9 cellular contexts compared by ENCODE assay signal in the genomic region with DNA sequence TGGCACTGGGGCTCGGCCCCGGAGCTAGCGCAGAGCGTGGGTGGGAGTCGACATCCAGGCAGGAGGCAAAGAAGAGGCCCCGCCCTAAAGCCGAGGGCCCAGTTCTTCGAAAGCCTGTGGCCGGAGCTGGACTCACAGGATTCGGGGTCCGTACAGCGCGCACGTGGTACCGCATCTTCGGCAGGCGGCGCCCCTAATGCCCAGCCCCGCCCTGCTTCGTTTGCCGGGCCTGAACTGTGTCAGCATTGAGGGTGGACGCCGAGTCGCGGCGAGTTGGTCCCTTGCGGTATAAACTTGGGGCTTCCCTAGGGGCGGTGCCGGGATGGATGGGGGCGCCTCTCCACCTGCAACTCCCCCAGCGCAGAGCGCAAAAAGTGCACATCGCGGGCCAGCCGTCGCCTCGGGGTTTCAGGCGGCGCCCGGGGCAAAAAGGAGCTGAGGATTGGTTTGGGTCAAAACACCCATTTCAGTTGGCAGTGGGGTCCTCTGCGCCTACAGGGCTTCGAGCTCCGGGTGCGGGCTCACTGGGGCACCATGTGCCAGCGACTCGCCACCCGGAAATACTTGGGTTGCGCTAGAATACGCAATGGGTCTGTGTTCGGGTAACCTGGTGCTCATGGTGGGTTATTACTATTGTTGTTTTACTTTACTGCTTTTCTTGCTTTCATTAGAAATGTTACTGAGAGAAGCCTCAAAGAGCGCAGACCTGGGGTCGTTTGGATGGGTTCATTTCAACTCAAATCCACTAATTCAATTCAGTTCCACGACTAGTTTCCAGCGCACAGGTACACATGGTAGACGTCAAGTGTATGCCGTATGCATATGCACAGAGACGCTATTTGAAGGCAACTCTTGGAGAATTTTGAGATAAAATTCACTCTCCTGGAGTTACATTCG. TPM values are rescaled to one million over a fixed set of nuclear protein-coding genes. Genes with fewer than 3 reads are reported as not detected.
DNase-seq lines count a peak whose midpoint lies in the region; ATAC-seq, FAIRE-seq and TF ChIP-seq lines count a peak whose summit lies in the region.
"Had no signal": no experiment of that assay in that cellular context is flagged by ENCODE, and none has a peak within 500 bp of the region (broad histone marks: within the 10 kb centered on the region; RNA-seq: fewer than 3 reads in every experiment).

No MANE protein-coding gene starts in this region.

- H3K4me3 ChIP-seq in keratinocyte (ENCODE audit: control insufficient read depth in 2 of 3, extremely low read depth in 1 of 3, insufficient read depth in 2 of 3, low read depth in 1 of 3, low read length in 3 of 3) (peak overlapping the region; percentile 30 to 81 (median 74)), subcutaneous abdominal adipose tissue (ENCODE audit: low read depth in 1 of 5, low read length in 5 of 5) (peak overlapping the region in 4 of 5 donors; percentile 65 to 81 (median 70))

- H3K79me2 ChIP-seq in keratinocyte (ENCODE audit: control insufficient read depth, insufficient read depth, low read length) = no peaks in the 10 kb centered on the region

- no peak for FAIRE-seq in keratinocyte (lab: Jason Lieb, UNC)
- FAIRE-seq: RCC 7860 had no signal

- no peaks in the 10 kb centered on the region for H3K36me3 ChIP-seq in keratinocyte (ENCODE audit: control insufficient read depth in 2 of 2, extremely low read depth in 1 of 2, insufficient read depth in 2 of 2, low read length in 2 of 2)
- H3K36me3 ChIP-seq in subcutaneous abdominal adipose tissue (ENCODE audit: control insufficient read depth in 5 of 5, insufficient read depth in 5 of 5, low read length in 5 of 5) = no peaks in the 10 kb centered on the region

- H3K9me1 ChIP-seq in keratinocyte (ENCODE audit: control insufficient read depth, extremely low read depth, insufficient read depth, low read length) = no peaks in the 10 kb centered on the region

- peaks cover 96% of the 10 kb centered on the region for H3K27me3 ChIP-seq in keratinocyte (ENCODE audit: control insufficient read depth, extremely low read depth, insufficient read depth, low read length)
- H3K27me3 ChIP-seq in subcutaneous abdominal adipose tissue (ENCODE audit: control insufficient read depth in 5 of 5, insufficient read depth in 4 of 5, low read length in 5 of 5) = peaks cover 60 to 86% (median 77%) of the 10 kb centered on the region in 5 donors

- H3K4me1 ChIP-seq in keratinocyte (ENCODE audit: control insufficient read depth, extremely low read depth, insufficient read depth, low read length) = peaks cover 20% of the 10 kb centered on the region
- peaks cover 0 to 47% (median 43%) of the 10 kb centered on the region in 5 donors for H3K4me1 ChIP-seq in subcutaneous abdominal adipose tissue (ENCODE audit: control insufficient read depth in 5 of 5, insufficient read depth in 5 of 5, low read length in 5 of 5)

- H3K4me1 Mint-ChIP-seq in activated CD4-positive, alpha-beta T cell treated with anti-CD3 and anti-CD28 coated beads for 36 hours = peaks cover 35% of the 10 kb centered on the region
- peaks cover 37% of the 10 kb centered on the region for H3K4me1 Mint-ChIP-seq in activated CD8-positive, alpha-beta memory T cell treated with anti-CD3 and anti-CD28 coated beads, Interleukin-2, amount 10 ng/mL, durations not matched to agents 7 days and 5 days

- H2AFZ ChIP-seq in keratinocyte (ENCODE audit: control insufficient read depth, low read length) = no peak overlapping the region

- peaks cover 13% of the 10 kb centered on the region for H4K20me1 ChIP-seq in keratinocyte (ENCODE audit: control insufficient read depth, extremely low read depth, insufficient read depth, low read length)

- DNase-seq in activated CD4-positive, alpha-beta T cell treated with anti-CD3 and anti-CD28 coated beads for 36 hours = peak; percentile 52
- DNase-seq in activated CD4-positive, alpha-beta T cell treated with anti-CD3 and anti-CD28 coated beads for 4 hours = no peak
- DNase-seq in activated CD8-positive, alpha-beta memory T cell treated with anti-CD3 and anti-CD28 coated beads, Interleukin-2, amount 10 ng/mL, durations not matched to agents 7 days and 5 days = no peak
- DNase-seq in keratinocyte (ENCODE audit: low read depth, low spot score) (no peak), AG08395 (ENCODE audit: low spot score) (no peak)

- POLR2A ChIA-PET in activated CD4-positive, alpha-beta T cell treated with anti-CD3 and anti-CD28 coated beads for 36 hours (lab: Charles Lee) = interaction anchor here (0.6 kb wide), 1 partner anchor 80 kb away, joined by 4 read pairs; no protein-coding TSS in a partner anchor

- H3K4me2 ChIP-seq in keratinocyte (ENCODE audit: control insufficient read depth, extremely low read depth, insufficient read depth, low read depth, low read length) = peak overlapping the region; percentile 94

- peaks cover 4% of the 10 kb centered on the region for H3K36me3 Mint-ChIP-seq in activated CD4-positive, alpha-beta T cell treated with anti-CD3 and anti-CD28 coated beads for 36 hours (ENCODE audit: low read depth)
- peaks cover 3% of the 10 kb centered on the region for H3K36me3 Mint-ChIP-seq in activated CD8-positive, alpha-beta memory T cell treated with anti-CD3 and anti-CD28 coated beads, Interleukin-2, amount 10 ng/mL, durations not matched to agents 7 days and 5 days

- dilution Hi-C loops in keratinocyte (cut with MboI; ENCODE audit: extremely low pct_ligation_motif_present, low sequenced_read_pairs) = no loop called here

- CTCF ChIA-PET in activated CD4-positive, alpha-beta T cell treated with anti-CD3 and anti-CD28 coated beads for 36 hours (lab: Charles Lee) = interaction anchor here (1.0 kb wide), 1 partner anchor 334 kb away, joined by 3 read pairs; no protein-coding TSS in a partner anchor
- CTCF ChIA-PET in activated CD8-positive, alpha-beta memory T cell treated with anti-CD3 and anti-CD28 coated beads, Interleukin-2, amount 10 ng/mL, durations not matched to agents 7 days and 5 days (lab: Charles Lee) = interaction anchor here (1.0 to 1.4 kb wide), 4 partner anchors 12 to 300 kb away, joined by 3 to 6 read pairs (median 3); no protein-coding TSS in a partner anchor

- peak overlapping the region; percentile 74 for H3K4me3 Mint-ChIP-seq in activated CD4-positive, alpha-beta T cell treated with anti-CD3 and anti-CD28 coated beads for 36 hours
- peak overlapping the region; percentile 73 for H3K4me3 Mint-ChIP-seq in activated CD8-positive, alpha-beta memory T cell treated with anti-CD3 and anti-CD28 coated beads, Interleukin-2, amount 10 ng/mL, durations not matched to agents 7 days and 5 days

- H3K9me3 ChIP-seq in keratinocyte (ENCODE audit: control insufficient read depth, low read depth, low read length) = no peaks in the 10 kb centered on the region
- no peaks in the 10 kb centered on the region for H3K9me3 ChIP-seq in subcutaneous abdominal adipose tissue (ENCODE audit: control insufficient read depth in 5 of 5, low read length in 5 of 5)

- peaks cover 61% of the 10 kb centered on the region for H3K27me3 Mint-ChIP-seq in activated CD4-positive, alpha-beta T cell treated with anti-CD3 and anti-CD28 coated beads for 36 hours
- peaks cover 94% of the 10 kb centered on the region for H3K27me3 Mint-ChIP-seq in activated CD8-positive, alpha-beta memory T cell treated with anti-CD3 and anti-CD28 coated beads, Interleukin-2, amount 10 ng/mL, durations not matched to agents 7 days and 5 days

- no peaks in the 10 kb centered on the region for H3K9me3 Mint-ChIP-seq in activated CD4-positive, alpha-beta T cell treated with anti-CD3 and anti-CD28 coated beads for 36 hours (ENCODE audit: low read depth)
- no peaks in the 10 kb centered on the region for H3K9me3 Mint-ChIP-seq in activated CD8-positive, alpha-beta memory T cell treated with anti-CD3 and anti-CD28 coated beads, Interleukin-2, amount 10 ng/mL, durations not matched to agents 7 days and 5 days (ENCODE audit: low read depth)

- no peak overlapping the region for H3K9ac ChIP-seq in keratinocyte (ENCODE audit: control insufficient read depth, extremely low read depth, insufficient read depth, low read length)
- peak overlapping the region in 2 of 5 donors; percentile 43 to 53 for H3K9ac ChIP-seq in subcutaneous abdominal adipose tissue (ENCODE audit: low read length in 5 of 5)

- H3K27ac ChIP-seq in keratinocyte (ENCODE audit: control insufficient read depth, insufficient read depth, low read length) (no peak overlapping the region), subcutaneous abdominal adipose tissue (ENCODE audit: low read depth, low read length) (no peak overlapping the region)

- no peak for TF ChIP-seq CTCF in keratinocyte (optimal IDR thresholded peaks at IDR 0.05 in 1 of 3, IDR thresholded peaks at IDR 0.05 in 1 of 3, conservative IDR thresholded peaks at IDR 0.05 in 1 of 3; ENCODE audit: extremely low read depth in 1 of 3, insufficient read depth in 2 of 3, low read length in 3 of 3)

- ATAC-seq in activated CD4-positive, alpha-beta T cell treated with anti-CD3 and anti-CD28 coated beads for 36 hours = peak; percentile 21
- peak; percentile 8 for ATAC-seq in activated CD8-positive, alpha-beta memory T cell treated with anti-CD3 and anti-CD28 coated beads, Interleukin-2, amount 10 ng/mL, durations not matched to agents 7 days and 5 days
- ATAC-seq in GM18867 (IDR thresholded peaks at IDR 0.05; ENCODE audit: unreplicated experiment) = no peak
- ATAC-seq in GM21717 (IDR thresholded peaks at IDR 0.05; ENCODE audit: unreplicated experiment) = no peak

- intact Hi-C loops in activated CD4-positive, alpha-beta T cell treated with anti-CD3 and anti-CD28 coated beads for 36 hours (cut with DNase I, micrococcal nuclease) = loop anchor here (1.0 to 10.0 kb wide), 6 partner anchors 11 to 1029 kb away; partner anchors contain the start of genes FBXO10 (in 2 of the 2) and SHB (in 1 of the 2)

- no peak overlapping the region for H3K27ac Mint-ChIP-seq in activated CD4-positive, alpha-beta T cell treated with anti-CD3 and anti-CD28 coated beads for 36 hours
- H3K27ac Mint-ChIP-seq in activated CD8-positive, alpha-beta memory T cell treated with anti-CD3 and anti-CD28 coated beads, Interleukin-2, amount 10 ng/mL, durations not matched to agents 7 days and 5 days = no peak overlapping the region

RNA-seq across cellular contexts. Expression of gene PAX5, which starts 3.9 kb away (rescaled TPM):
- under 1 TPM; 0.21 to 0.51 TPM for total RNA-seq in activated CD4-positive, alpha-beta T cell treated with anti-CD3 and anti-CD28 coated beads for 36 hours
- total RNA-seq in activated CD8-positive, alpha-beta memory T cell treated with anti-CD3 and anti-CD28 coated beads, Interleukin-2, amount 10 ng/mL, durations not matched to agents 7 days and 5 days = under 1 TPM; 0.14 to 0.20 TPM
- not detected in 3 replicates for polyA plus RNA-seq in keratinocyte
- not detected for polyA plus RNA-seq in keratinocyte (2011; ENCODE audit: low read depth)
- polyA plus RNA-seq in keratinocyte (2011; cell fraction: cytosol; rRNA removed) = not detected in 2 replicates
- not detected in 2 replicates for polyA plus RNA-seq in keratinocyte (2011; cell fraction: nucleus; rRNA removed)
- polyA plus RNA-seq in keratinocyte (2012; ENCODE audit: low replicate concordance) = not detected in 2 replicates
- not detected in 3 replicates for polyA minus RNA-seq in keratinocyte
- not detected for polyA minus RNA-seq in keratinocyte (2011; cell fraction: cytosol; rRNA and poly(A)+ RNA removed)
- polyA minus RNA-seq in keratinocyte (2011; cell fraction: nucleus; rRNA and poly(A)+ RNA removed) = not detected in 2 replicates

Comparison
In these comparisons a context has a peak if more than half of its experiments do, and no peak if none do; other contexts are left out.
1. ATAC-seq: peak in activated CD4-positive, alpha-beta T cell treated with anti-CD3 and anti-CD28 coated beads for 36 hours (single experiment) and activated CD8-positive, alpha-beta memory T cell treated with anti-CD3 and anti-CD28 coated beads, Interleukin-2, amount 10 ng/mL, durations not matched to agents 7 days and 5 days (single experiment); none in GM18867 (single experiment) and GM21717 (single experiment).